9 cellular contexts compared by ENCODE assay signal in genomic region chr10:62632071-62632809, GRCh38.
DNase-seq lines count a peak whose midpoint lies in the region; ATAC-seq, FAIRE-seq and TF ChIP-seq lines count a peak whose summit lies in the region.
"Had no signal": no experiment of that assay in that cellular context is flagged by ENCODE, and none has a peak within 500 bp of the region (broad histone marks: within the 10 kb centered on the region; RNA-seq: fewer than 3 reads in every experiment).

No MANE protein-coding gene starts in this region.

- FAIRE-seq in GM18507 (lab: Jason Lieb, UNC) = peak; percentile 98

- H3K27ac Mint-ChIP-seq in activated naive CD4-positive, alpha-beta T cell treated with anti-CD3 and anti-CD28 coated beads for 36 hours = peak overlapping the region; percentile 14
- H3K27ac Mint-ChIP-seq in neural crest cell (ENCODE audit: unreplicated experiment) = peak overlapping the region; percentile 62
- H3K27ac Mint-ChIP-seq in chondrocyte (ENCODE audit: unreplicated experiment) = no peak overlapping the region

- ATAC-seq in HG02642 (IDR thresholded peaks at IDR 0.05; ENCODE audit: poor library complexity, unreplicated experiment) = peak; percentile 80

- CTCF ChIA-PET in activated naive CD4-positive, alpha-beta T cell treated with anti-CD3 and anti-CD28 coated beads for 36 hours (lab: Charles Lee) = interaction anchor here (2.4 kb wide), 1 partner anchor 21 kb away, joined by 8 read pairs; no protein-coding TSS in a partner anchor

- H3K9me3 ChIP-seq in WERI-Rb-1 (ENCODE audit: severe bottlenecking) = no peaks in the 10 kb centered on the region

- H3K4me3 Mint-ChIP-seq in activated naive CD4-positive, alpha-beta T cell treated with anti-CD3 and anti-CD28 coated beads for 36 hours = no peak overlapping the region
- H3K4me3 Mint-ChIP-seq in neural crest cell (no peak overlapping the region), chondrocyte (ENCODE audit: unreplicated experiment) (no peak overlapping the region)

- intact Hi-C loops in activated naive CD4-positive, alpha-beta T cell treated with anti-CD3 and anti-CD28 coated beads for 36 hours (cut with micrococcal nuclease) = loop anchor here (1.0 to 10.0 kb wide), 2 partner anchors 184 to 633 kb away; partner anchors contain the start of gene EGR2

- H3K27me3 ChIP-seq in WERI-Rb-1 (ENCODE audit: insufficient read depth, low read depth, severe bottlenecking) = peaks cover 39% of the 10 kb centered on the region

- peaks cover 19% of the 10 kb centered on the region for H3K4me1 Mint-ChIP-seq in activated naive CD4-positive, alpha-beta T cell treated with anti-CD3 and anti-CD28 coated beads for 36 hours (ENCODE audit: low read depth)
- H3K4me1 Mint-ChIP-seq in neural crest cell (peaks cover 10% of the 10 kb centered on the region), chondrocyte (ENCODE audit: low read depth) (peaks cover 2% of the 10 kb centered on the region)

- no peaks in the 10 kb centered on the region for H3K36me3 ChIP-seq in WERI-Rb-1

- no peak overlapping the region for H3K4me3 ChIP-seq in WERI-Rb-1 (ENCODE audit: low read depth, low read length)

- no peaks in the 10 kb centered on the region for H3K27me3 Mint-ChIP-seq in activated naive CD4-positive, alpha-beta T cell treated with anti-CD3 and anti-CD28 coated beads for 36 hours (ENCODE audit: low read depth)
- H3K27me3 Mint-ChIP-seq in neural crest cell (ENCODE audit: low read depth) (no peaks in the 10 kb centered on the region), chondrocyte (ENCODE audit: low read depth) (no peaks in the 10 kb centered on the region)

- no peaks in the 10 kb centered on the region for H3K9me3 Mint-ChIP-seq in activated naive CD4-positive, alpha-beta T cell treated with anti-CD3 and anti-CD28 coated beads for 36 hours
- H3K9me3 Mint-ChIP-seq in neural crest cell = peaks cover 3% of the 10 kb centered on the region
- H3K9me3 Mint-ChIP-seq in chondrocyte (ENCODE audit: low read depth) = no peaks in the 10 kb centered on the region

- no peak overlapping the region for H3K27ac ChIP-seq in WERI-Rb-1
- H3K27ac ChIP-seq: KMS-11 had no signal

- TF ChIP-seq CTCF in neural crest cell (conservative IDR thresholded peaks at IDR 0.05) (no peak), WERI-Rb-1 (IDR thresholded peaks at IDR 0.05; ENCODE audit: low read depth, low read length) (no peak), chondrocyte (IDR thresholded peaks at IDR 0.05) (no peak)

- no peaks in the 10 kb centered on the region for H3K36me3 Mint-ChIP-seq in activated naive CD4-positive, alpha-beta T cell treated with anti-CD3 and anti-CD28 coated beads for 36 hours (ENCODE audit: low read depth)
- no peaks in the 10 kb centered on the region for H3K36me3 Mint-ChIP-seq in neural crest cell (ENCODE audit: low read depth)
- H3K36me3 Mint-ChIP-seq in chondrocyte (ENCODE audit: low read depth) = no peaks in the 10 kb centered on the region

- DNase-seq in GM18507 (ENCODE audit: extremely low spot score, insufficient read length, low read depth) = no peak
- peak; percentile 33 for DNase-seq in NCI-H774 (lab: John Stamatoyannopoulos, UW)
- DNase-seq in activated naive CD4-positive, alpha-beta T cell treated with anti-CD3 and anti-CD28 coated beads for 36 hours = peak; percentile 69
- no peak for DNase-seq in neural crest cell (ENCODE audit: low read depth, low spot score)
- no peak for DNase-seq in WERI-Rb-1
- DNase-seq in iPS-NIHi11 (ENCODE audit: low spot score) = no peak
- DNase-seq in chondrocyte (ENCODE audit: low spot score) = no peak

Comparison
In these comparisons a context has a peak if more than half of its experiments do, and no peak if none do; other contexts are left out.
1. DNase-seq: peak in NCI-H774 (single experiment) and activated naive CD4-positive, alpha-beta T cell treated with anti-CD3 and anti-CD28 coated beads for 36 hours (single experiment); none in GM18507 (single experiment), neural crest cell (single experiment), WERI-Rb-1 (single experiment), iPS-NIHi11 (single experiment) and chondrocyte (single experiment).